Comparison of ENCODE assay signal across 29 cellular contexts in the genomic region with DNA sequence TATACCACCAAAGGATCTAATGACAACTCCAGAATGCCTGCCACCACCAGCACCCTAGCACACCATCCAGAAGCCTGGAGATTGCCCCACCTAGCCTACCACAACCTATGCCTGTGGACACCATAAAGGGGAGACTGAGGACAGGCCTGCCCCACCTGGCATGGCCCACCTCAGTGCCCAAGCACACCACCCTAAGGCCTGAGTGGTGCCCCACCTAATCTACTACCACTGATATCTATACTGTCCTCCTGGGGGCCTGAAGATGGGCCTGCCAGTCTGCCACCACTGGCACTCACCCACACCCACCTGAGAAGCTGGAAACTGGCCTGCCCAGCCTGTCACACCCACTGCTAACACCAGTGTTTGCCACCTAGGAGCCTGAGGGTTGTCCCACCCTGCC. TPM values are rescaled to one million over a fixed set of nuclear protein-coding genes. Genes with fewer than 3 reads are reported as not detected.
"Had no signal": no experiment of that assay in that cellular context is flagged by ENCODE, and none has a peak within 500 bp of the region (broad histone marks: within the 10 kb centered on the region; RNA-seq: fewer than 3 reads in every experiment).

No MANE protein-coding gene starts in this region.

- H3K4me3 ChIP-seq: stomach, suprapubic skin, testis, thoracic aorta, thyroid gland, tibial artery, tibial nerve, transverse colon, upper lobe of left lung, uterus, vagina had no signal

- H3K36me3 ChIP-seq: stomach, suprapubic skin, thoracic aorta, thyroid gland, tibial artery, tibial nerve, transverse colon, upper lobe of left lung, uterus, vagina had no signal

- H3K9me3 ChIP-seq: suprapubic skin, testis, thoracic aorta, thyroid gland, tibial artery, transverse colon, upper lobe of left lung, uterus, vagina had no signal

- H3K27ac ChIP-seq: stomach, suprapubic skin, testis, thoracic aorta, thyroid gland, tibial artery, tibial nerve, transverse colon, upper lobe of left lung, uterus, vagina had no signal

- DNase-seq: stimulated activated CD4-positive, alpha-beta T cell treated with anti-CD3 and anti-CD28 coated beads, Interleukin-2, amount 100 ng/mL, for 48 hours; stimulated activated CD4-positive, alpha-beta T cell treated with anti-CD3 and anti-CD28 coated beads, Interleukin-4, amount 100 ng/mL, for 1 hour; stimulated activated CD4-positive, alpha-beta T cell treated with anti-CD3 and anti-CD28 coated beads, Interleukin-4, amount 100 ng/mL, for 24 hours; stimulated activated CD4-positive, alpha-beta T cell treated with anti-CD3 and anti-CD28 coated beads, Interleukin-4, amount 100 ng/mL, for 4 hours; stimulated activated CD8-positive, alpha-beta memory T cell treated with anti-CD3 and anti-CD28 coated beads, Interleukin-4, amount 100 ng/mL, for 48 hours; stimulated activated naive B cell treated with anti-CD40 and anti-IgM and Interleukin-4, amounts not matched to agents 10 μg/mL and 1 μg/mL and 100 μg/mL, for 72 hours; stimulated activated naive CD4-positive, alpha-beta T cell; stimulated activated naive CD4-positive, alpha-beta T cell treated with Interleukin-2 at 50 U/mL for 16 hours; stimulated activated naive CD8-positive, alpha-beta T cell treated with anti-CD3 and anti-CD28 coated beads, Interleukin-15, amount 100 ng/mL, for 72 hours; stimulated activated naive CD8-positive, alpha-beta T cell treated with anti-CD3 and anti-CD28 coated beads, Interleukin-15, Interleukin-2, amounts not matched to agents 100 U/mL and 50 U/mL, for 24 hours; stomach; substantia nigra; testis; thyroid gland; tibial artery; transverse colon; trophoblast cell; upper lobe of left lung; uterus had no signal

- ATAC-seq: stimulated activated effector memory CD8-positive, alpha-beta T cell treated with anti-CD3 and anti-CD28 coated beads, Interleukin-12 subunit alpha, Interleukin-12 subunit beta, amount 100 ng/mL, for 72 hours; stimulated activated memory B cell treated with anti-CD40 and anti-IgM and Interleukin-4, amounts not matched to agents 10 μg/mL and 1 μg/mL and 100 μg/mL, for 72 hours; stimulated activated naive B cell treated with anti-CD40 and anti-IgM and Interleukin-4, amounts not matched to agents 10 μg/mL and 1 μg/mL and 100 μg/mL, for 72 hours; stimulated activated naive CD8-positive, alpha-beta T cell treated with anti-CD3 and anti-CD28 coated beads, Interleukin-15, amount 100 ng/mL, for 72 hours; stimulated activated naive CD8-positive, alpha-beta T cell treated with anti-CD3 and anti-CD28 coated beads, Interleukin-15, Interleukin-2, amounts not matched to agents 100 U/mL and 50 U/mL, for 24 hours had no signal

- H3K27me3 ChIP-seq: testis, thyroid gland, upper lobe of left lung, uterus, vagina had no signal

- H3K4me1 ChIP-seq: stomach, suprapubic skin, testis, thyroid gland, tibial artery, tibial nerve, transverse colon, upper lobe of left lung, uterus, vagina had no signal

RNA-seq across cellular contexts. Expression of a gene that starts 31.8 kb away (rescaled TPM):
- total RNA-seq: stomach, temporal lobe, testis, thoracic aorta, thyroid gland, tibial nerve, transverse colon, ureter, urinary bladder, uterus had no signal

RNA-seq across cellular contexts. Expression of a gene that starts 32.1 kb away (rescaled TPM):
- total RNA-seq: stomach, subcutaneous adipose tissue, suprapubic skin, temporal lobe, testis, thoracic aorta, thyroid gland, tibial nerve, transverse colon, upper lobe of left lung, ureter, urinary bladder, uterus, vagina had no signal
- polyA plus RNA-seq: stomach, urinary bladder had no signal

RNA-seq across cellular contexts. Expression of a gene that starts 43.7 kb away (rescaled TPM):
- total RNA-seq: temporal lobe, urinary bladder had no signal
